ENCODE assay signal across 8 cellular contexts in the genomic region with DNA sequence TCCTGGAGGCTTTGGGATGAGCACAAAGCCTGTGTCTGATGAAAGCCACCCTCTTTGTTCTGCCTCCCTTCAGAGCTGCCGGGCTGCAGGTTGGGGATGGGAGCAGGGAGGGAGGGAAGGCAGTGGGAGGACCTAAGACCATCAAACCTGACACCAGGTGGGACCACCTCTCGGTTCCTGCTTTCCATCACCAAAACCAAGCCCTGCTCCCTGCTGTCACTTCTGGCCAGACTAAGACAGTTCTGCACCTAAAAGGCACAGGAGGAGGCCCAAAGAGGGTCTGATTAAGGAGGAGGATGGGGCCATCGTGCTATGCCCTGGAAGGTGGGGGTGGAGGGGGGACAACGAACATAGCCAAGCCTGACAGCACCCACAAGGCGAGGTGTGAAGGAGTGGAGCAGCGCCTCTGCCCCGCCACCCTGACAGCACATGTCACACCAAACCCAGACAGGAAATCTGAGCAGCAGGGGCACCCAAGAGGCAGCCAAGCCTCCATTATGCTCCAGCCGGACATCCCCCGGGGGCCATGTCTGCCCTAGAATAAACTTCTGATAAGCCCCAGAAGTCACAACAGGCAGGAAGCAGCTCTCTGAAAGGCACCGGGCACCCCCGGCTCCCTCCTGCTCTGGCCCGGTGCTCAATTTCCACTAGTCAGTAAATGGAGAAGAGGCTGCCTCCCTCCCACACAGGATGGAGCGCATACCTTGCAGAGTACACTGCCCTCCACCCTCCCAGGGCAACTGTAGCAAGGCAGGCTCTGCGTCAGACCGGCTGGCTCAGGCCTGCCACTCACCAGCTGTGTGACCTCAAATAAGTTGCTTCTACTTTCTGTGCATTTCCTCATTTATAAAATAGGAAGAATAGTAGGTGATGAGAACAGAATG. TPM values are rescaled to one million over a fixed set of nuclear protein-coding genes. Genes with fewer than 3 reads are reported as not detected.
DNase-seq lines count a peak whose midpoint lies in the region; ATAC-seq and TF ChIP-seq lines count a peak whose summit lies in the region.

No MANE protein-coding gene starts in this region.

- H3K9me2 ChIP-seq in neural cell (ENCODE audit: insufficient read depth, low read length), result no peaks in the 10 kb centered on the region

- peaks cover 8% of the 10 kb centered on the region for H3K79me2 ChIP-seq in neural cell (replicated peaks; ENCODE audit: insufficient read depth, low read length)

- peaks cover 25% of the 10 kb centered on the region for H3K4me1 Mint-ChIP-seq in T-helper 2 cell treated with Interferon-gamma antibody and Interleukin-4, amounts not matched to agents 5 μg/mL and 100 μg/mL, for 36 hours (ENCODE audit: low read depth)

- H3K27me3 ChIP-seq in neural cell (ENCODE audit: insufficient read depth, low read depth, low read length), result no peaks in the 10 kb centered on the region

- no peaks in the 10 kb centered on the region for H3F3A ChIP-seq in neural cell (ENCODE audit: insufficient read depth, low read length, poor library complexity, severe bottlenecking)

- no peaks in the 10 kb centered on the region for H3K36me3 ChIP-seq in neural cell (ENCODE audit: insufficient read depth, low read length)

- no peak overlapping the region for H3K4me3 Mint-ChIP-seq in T-helper 2 cell treated with Interferon-gamma antibody and Interleukin-4, amounts not matched to agents 5 μg/mL and 100 μg/mL, for 36 hours

- DNase-seq in NCI-H2171 treated with DMSO at 0.1 percent for 48 hours (lab: John Stamatoyannopoulos, UW) (peak; percentile 51), NCI-H2171 (lab: John Stamatoyannopoulos, UW) (no peak), D341Med (ENCODE audit: low spot score) (no peak)
- DNase-seq in T-helper 2 cell treated with Interferon-gamma antibody and Interleukin-4, amounts not matched to agents 5 μg/mL and 100 μg/mL, for 36 hours (ENCODE audit: low spot score), result peak; percentile 7
- DNase-seq in stimulated activated naive CD4-positive, alpha-beta T cell treated with Interleukin-2 at 50 U/mL for 16 hours (lab: John Stamatoyannopoulos, UW), result no peak

- no peak for TF ChIP-seq EP300 in neural cell (conservative IDR thresholded peaks at IDR 0.05; ENCODE audit: poor library complexity, severe bottlenecking)

- H2AFZ ChIP-seq in neural cell (ENCODE audit: low read depth, low read length), result no peak overlapping the region

- H3K27me3 Mint-ChIP-seq in T-helper 2 cell treated with Interferon-gamma antibody and Interleukin-4, amounts not matched to agents 5 μg/mL and 100 μg/mL, for 36 hours (ENCODE audit: low read depth), result no peaks in the 10 kb centered on the region

- H3K9me3 Mint-ChIP-seq in T-helper 2 cell treated with Interferon-gamma antibody and Interleukin-4, amounts not matched to agents 5 μg/mL and 100 μg/mL, for 36 hours, result no peaks in the 10 kb centered on the region

- no peak overlapping the region for H3K4me2 ChIP-seq in neural cell (ENCODE audit: low read length)

- H3K36me3 Mint-ChIP-seq in T-helper 2 cell treated with Interferon-gamma antibody and Interleukin-4, amounts not matched to agents 5 μg/mL and 100 μg/mL, for 36 hours (ENCODE audit: low read depth), result no peaks in the 10 kb centered on the region

- no peak overlapping the region for H3K27ac Mint-ChIP-seq in T-helper 2 cell treated with Interferon-gamma antibody and Interleukin-4, amounts not matched to agents 5 μg/mL and 100 μg/mL, for 36 hours

- no peaks in the 10 kb centered on the region for H4K20me1 ChIP-seq in neural cell (ENCODE audit: insufficient read depth)

- H3K9ac ChIP-seq in neural cell (ENCODE audit: low read length), result peak overlapping the region; percentile 43

- peak overlapping the region; percentile 40 for H3K4me3 ChIP-seq in neural cell (ENCODE audit: low read length)

- ATAC-seq in HG03175 (IDR thresholded peaks at IDR 0.05; ENCODE audit: unreplicated experiment) (peak; percentile 57), esophagus mucosa (peak; percentile 76)

- H3K27ac ChIP-seq in neural cell (ENCODE audit: low read length), result peak overlapping the region; percentile 14

- no peaks in the 10 kb centered on the region for H3K9me3 ChIP-seq in neural cell (ENCODE audit: low read length)

- no peak for TF ChIP-seq CTCF in neural cell (IDR thresholded peaks at IDR 0.05; ENCODE audit: poor library complexity, severe bottlenecking)

- TF ChIP-seq RAD21 in neural cell (conservative IDR thresholded peaks at IDR 0.05), result no peak

TF ChIP-seq in neural cell, 6 proteins besides CTCF, POLR2A, EP300 and RAD21:
- TF ChIP-seq, protein P1, sequence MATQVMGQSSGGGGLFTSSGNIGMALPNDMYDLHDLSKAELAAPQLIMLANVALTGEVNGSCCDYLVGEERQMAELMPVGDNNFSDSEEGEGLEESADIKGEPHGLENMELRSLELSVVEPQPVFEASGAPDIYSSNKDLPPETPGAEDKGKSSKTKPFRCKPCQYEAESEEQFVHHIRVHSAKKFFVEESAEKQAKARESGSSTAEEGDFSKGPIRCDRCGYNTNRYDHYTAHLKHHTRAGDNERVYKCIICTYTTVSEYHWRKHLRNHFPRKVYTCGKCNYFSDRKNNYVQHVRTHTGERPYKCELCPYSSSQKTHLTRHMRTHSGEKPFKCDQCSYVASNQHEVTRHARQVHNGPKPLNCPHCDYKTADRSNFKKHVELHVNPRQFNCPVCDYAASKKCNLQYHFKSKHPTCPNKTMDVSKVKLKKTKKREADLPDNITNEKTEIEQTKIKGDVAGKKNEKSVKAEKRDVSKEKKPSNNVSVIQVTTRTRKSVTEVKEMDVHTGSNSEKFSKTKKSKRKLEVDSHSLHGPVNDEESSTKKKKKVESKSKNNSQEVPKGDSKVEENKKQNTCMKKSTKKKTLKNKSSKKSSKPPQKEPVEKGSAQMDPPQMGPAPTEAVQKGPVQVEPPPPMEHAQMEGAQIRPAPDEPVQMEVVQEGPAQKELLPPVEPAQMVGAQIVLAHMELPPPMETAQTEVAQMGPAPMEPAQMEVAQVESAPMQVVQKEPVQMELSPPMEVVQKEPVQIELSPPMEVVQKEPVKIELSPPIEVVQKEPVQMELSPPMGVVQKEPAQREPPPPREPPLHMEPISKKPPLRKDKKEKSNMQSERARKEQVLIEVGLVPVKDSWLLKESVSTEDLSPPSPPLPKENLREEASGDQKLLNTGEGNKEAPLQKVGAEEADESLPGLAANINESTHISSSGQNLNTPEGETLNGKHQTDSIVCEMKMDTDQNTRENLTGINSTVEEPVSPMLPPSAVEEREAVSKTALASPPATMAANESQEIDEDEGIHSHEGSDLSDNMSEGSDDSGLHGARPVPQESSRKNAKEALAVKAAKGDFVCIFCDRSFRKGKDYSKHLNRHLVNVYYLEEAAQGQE (IDR thresholded peaks at IDR 0.05; ENCODE audit: borderline replicate concordance), result no peak
- TF ChIP-seq MXI1 (conservative IDR thresholded peaks at IDR 0.05; ENCODE audit: poor library complexity, severe bottlenecking) (no peak), POLR2AphosphoS5 (IDR thresholded peaks at IDR 0.05) (no peak), TAF1 (IDR thresholded peaks at IDR 0.05; ENCODE audit: low read depth) (no peak), SMC3 (conservative IDR thresholded peaks at IDR 0.05; ENCODE audit: poor library complexity) (no peak), EZH2 (IDR thresholded peaks at IDR 0.05; ENCODE audit: borderline replicate concordance, insufficient read depth, low read length, poor library complexity, severe bottlenecking) (no peak)

RNA-seq across cellular contexts. Expression of a gene that starts 48.9 kb away (rescaled TPM):
- total RNA-seq in esophagus mucosa, result 37.9 TPM
- 72.9 and 84.0 TPM in 2 replicates for polyA plus RNA-seq in neural cell
- polyA minus RNA-seq in neural cell, result 103 and 105 TPM in 2 replicates

Comparison
In these comparisons a context has a peak if more than half of its experiments do, and no peak if none do; other contexts are left out.
1. DNase-seq: peak in NCI-H2171 treated with DMSO at 0.1 percent for 48 hours (single experiment) and T-helper 2 cell treated with Interferon-gamma antibody and Interleukin-4, amounts not matched to agents 5 μg/mL and 100 μg/mL, for 36 hours (single experiment); none in NCI-H2171 (single experiment), stimulated activated naive CD4-positive, alpha-beta T cell treated with Interleukin-2 at 50 U/mL for 16 hours (single experiment) and D341Med (single experiment).